In genomic region chr21:32386195-32386870, GRCh38 we compare ENCODE assay signal across 1 cellular context.
TF ChIP-seq lines count a peak whose summit lies in the region.

No MANE protein-coding gene starts in this region.

TF ChIP-seq in GM23338, 12 proteins besides CTCF, POLR2A, EP300 and RAD21 (continued from another document):
- TF ChIP-seq REST (IDR thresholded peaks at IDR 0.05; ENCODE audit: unreplicated experiment) (no peak), JUNB (IDR thresholded peaks at IDR 0.05; ENCODE audit: unreplicated experiment) (no peak), ZNF331 (CRISPR knock-in tag; IDR thresholded peaks at IDR 0.05; ENCODE audit: low read depth) (no peak), NANOG (IDR thresholded peaks at IDR 0.05; ENCODE audit: borderline replicate concordance) (no peak), ZNF462 (CRISPR knock-in tag; IDR thresholded peaks at IDR 0.05) (no peak), STAT1 (IDR thresholded peaks at IDR 0.05; ENCODE audit: unreplicated experiment) (no peak), ZNF114 (CRISPR knock-in tag; IDR thresholded peaks at IDR 0.05) (no peak), CREB1 (CRISPR knock-in tag; IDR thresholded peaks at IDR 0.05; ENCODE audit: low read depth) (no peak), POLR2AphosphoS5 (IDR thresholded peaks at IDR 0.05; ENCODE audit: low read depth) (no peak), EZH2phosphoT487 (IDR thresholded peaks at IDR 0.05; ENCODE audit: unreplicated experiment) (no peak)
